Comparison of ENCODE assay signal across 1 cellular context in genomic region chr15:43492266-43492665, GRCh38.
TF ChIP-seq lines count a peak whose summit lies in the region.

No MANE protein-coding gene starts in this region.

TF ChIP-seq in K562, 482 proteins besides CTCF, POLR2A, EP300 and RAD21:
- no peak for TF ChIP-seq RERE (CRISPR knock-in tag; IDR thresholded peaks at IDR 0.05; ENCODE audit: borderline replicate concordance)
- TF ChIP-seq CBFA2T3 (IDR thresholded peaks at IDR 0.05), result 0 out of 2 replicates have a peak, but pooled peaks have one; percentile 11
